9 cellular contexts compared by ENCODE assay signal in genomic region chr1:45009296-45009865, GRCh38. TPM values are rescaled to one million over a fixed set of nuclear protein-coding genes. Genes with fewer than 3 reads are reported as not detected.
A peak's percentile ranks its signal among the peaks of the same experiment; 100 is the strongest.
DNase-seq lines count a peak whose midpoint lies in the region; ATAC-seq lines count a peak whose summit lies in the region.
"Had no signal": no experiment of that assay in that cellular context is flagged by ENCODE, and none has a peak within 500 bp of the region (broad histone marks: within the 10 kb centered on the region; RNA-seq: fewer than 3 reads in every experiment).

No MANE protein-coding gene starts in this region.

- no peaks in the 10 kb centered on the region for H3K9me3 Mint-ChIP-seq in activated CD8-positive, alpha-beta memory T cell treated with anti-CD3 and anti-CD28 coated beads, Interleukin-2, amount 10 ng/mL, durations not matched to agents 7 days and 5 days (ENCODE audit: low read depth)
- H3K9me3 Mint-ChIP-seq in activated T-helper 2 cell treated with anti-CD3 and anti-CD28 coated beads, Interferon-gamma antibody, Interleukin-2, Interleukin-4, amounts not matched to agents 10 μg/mL and 5 μg/mL and 100 μg/mL, durations not matched to agents 14 hours and 24 hours and 36 hours, result no peaks in the 10 kb centered on the region
- no peaks in the 10 kb centered on the region for H3K9me3 Mint-ChIP-seq in immature natural killer cell
- H3K9me3 Mint-ChIP-seq in stimulated activated naive B cell treated with anti-CD40 and anti-IgM and Interleukin-4, amounts not matched to agents 10 μg/mL and 1 μg/mL and 100 μg/mL, for 72 hours, result no peaks in the 10 kb centered on the region

- H3K27me3 Mint-ChIP-seq in activated CD8-positive, alpha-beta memory T cell treated with anti-CD3 and anti-CD28 coated beads, Interleukin-2, amount 10 ng/mL, durations not matched to agents 7 days and 5 days, result no peaks in the 10 kb centered on the region
- H3K27me3 Mint-ChIP-seq in activated T-helper 2 cell treated with anti-CD3 and anti-CD28 coated beads, Interferon-gamma antibody, Interleukin-2, Interleukin-4, amounts not matched to agents 10 μg/mL and 5 μg/mL and 100 μg/mL, durations not matched to agents 14 hours and 24 hours and 36 hours (ENCODE audit: low read depth), result no peaks in the 10 kb centered on the region
- H3K27me3 Mint-ChIP-seq in immature natural killer cell (ENCODE audit: low read depth in 3 of 3), result peaks cover 2 to 3% (median 2%) of the 10 kb centered on the region in 3 donors
- H3K27me3 Mint-ChIP-seq in stimulated activated naive B cell treated with anti-CD40 and anti-IgM and Interleukin-4, amounts not matched to agents 10 μg/mL and 1 μg/mL and 100 μg/mL, for 72 hours, result no peaks in the 10 kb centered on the region

- DNase-seq in activated CD8-positive, alpha-beta memory T cell treated with anti-CD3 and anti-CD28 coated beads, Interleukin-2, amount 10 ng/mL, durations not matched to agents 7 days and 5 days, result peak; percentile 34
- no peak for DNase-seq in activated CD8-positive, alpha-beta memory T cell treated with anti-CD3 and anti-CD28 coated beads, Interleukin-2, amount 50 U/mL, for 4 hours
- no peak for DNase-seq in activated T-helper 2 cell treated with anti-CD3 and anti-CD28 coated beads, Interferon-gamma antibody, Interleukin-2, Interleukin-4, amounts not matched to agents 10 μg/mL and 5 μg/mL and 100 μg/mL, durations not matched to agents 14 hours and 24 hours and 36 hours (ENCODE audit: low spot score)
- DNase-seq in immature natural killer cell, result no peak
- no peak for DNase-seq in stimulated activated naive B cell treated with anti-CD40 and anti-IgM and Interleukin-4, amounts not matched to agents 10 μg/mL and 1 μg/mL and 100 μg/mL, for 72 hours
- DNase-seq in activated CD4-positive, CD25-positive, alpha-beta regulatory T cell treated with anti-CD3 and anti-CD28 coated beads, Interleukin-2, amount 50 U/mL, for 72 hours, result no peak
- DNase-seq: foreskin melanocyte had no signal

- ATAC-seq in activated CD8-positive, alpha-beta memory T cell treated with anti-CD3 and anti-CD28 coated beads, Interleukin-2, amount 10 ng/mL, durations not matched to agents 7 days and 5 days, result no peak
- ATAC-seq in stimulated activated naive B cell treated with anti-CD40 and anti-IgM and Interleukin-4, amounts not matched to agents 10 μg/mL and 1 μg/mL and 100 μg/mL, for 72 hours (replicated peaks), result no peak
- ATAC-seq in GM18858 (IDR thresholded peaks at IDR 0.05; ENCODE audit: unreplicated experiment) (no peak), esophagus mucosa (no peak)

- H3K36me3 Mint-ChIP-seq in activated CD8-positive, alpha-beta memory T cell treated with anti-CD3 and anti-CD28 coated beads, Interleukin-2, amount 10 ng/mL, durations not matched to agents 7 days and 5 days, result peaks cover 11% of the 10 kb centered on the region
- H3K36me3 Mint-ChIP-seq in activated T-helper 2 cell treated with anti-CD3 and anti-CD28 coated beads, Interferon-gamma antibody, Interleukin-2, Interleukin-4, amounts not matched to agents 10 μg/mL and 5 μg/mL and 100 μg/mL, durations not matched to agents 14 hours and 24 hours and 36 hours (ENCODE audit: low read depth), result peaks cover 39% of the 10 kb centered on the region
- H3K36me3 Mint-ChIP-seq in immature natural killer cell, result peaks cover 21 to 26% (median 23%) of the 10 kb centered on the region in 3 donors
- H3K36me3 Mint-ChIP-seq in stimulated activated naive B cell treated with anti-CD40 and anti-IgM and Interleukin-4, amounts not matched to agents 10 μg/mL and 1 μg/mL and 100 μg/mL, for 72 hours, result peaks cover 30 to 37% of the 10 kb centered on the region in 2 donors

- CTCF ChIA-PET in activated CD8-positive, alpha-beta memory T cell treated with anti-CD3 and anti-CD28 coated beads, Interleukin-2, amount 10 ng/mL, durations not matched to agents 7 days and 5 days (lab: Charles Lee), result interaction anchor here (0.5 to 13.4 kb wide), 8 partner anchors 10 to 1640 kb away, joined by 3 to 341 read pairs (median 16); partner anchors contain the start of genes RPS8 and TESK2

- intact Hi-C loops in activated T-helper 2 cell treated with anti-CD3 and anti-CD28 coated beads, Interferon-gamma antibody, Interleukin-2, Interleukin-4, amounts not matched to agents 10 μg/mL and 5 μg/mL and 100 μg/mL, durations not matched to agents 14 hours and 24 hours and 36 hours (cut with micrococcal nuclease), result no loop called here

- H3K4me1 Mint-ChIP-seq in activated CD8-positive, alpha-beta memory T cell treated with anti-CD3 and anti-CD28 coated beads, Interleukin-2, amount 10 ng/mL, durations not matched to agents 7 days and 5 days, result peaks cover 31% of the 10 kb centered on the region
- peaks cover 29% of the 10 kb centered on the region for H3K4me1 Mint-ChIP-seq in activated T-helper 2 cell treated with anti-CD3 and anti-CD28 coated beads, Interferon-gamma antibody, Interleukin-2, Interleukin-4, amounts not matched to agents 10 μg/mL and 5 μg/mL and 100 μg/mL, durations not matched to agents 14 hours and 24 hours and 36 hours (ENCODE audit: low read depth)
- peaks cover 42 to 57% of the 10 kb centered on the region in 2 donors for H3K4me1 Mint-ChIP-seq in immature natural killer cell
- peaks cover 37 to 51% of the 10 kb centered on the region in 2 donors for H3K4me1 Mint-ChIP-seq in stimulated activated naive B cell treated with anti-CD40 and anti-IgM and Interleukin-4, amounts not matched to agents 10 μg/mL and 1 μg/mL and 100 μg/mL, for 72 hours

- H3K27ac Mint-ChIP-seq in activated CD8-positive, alpha-beta memory T cell treated with anti-CD3 and anti-CD28 coated beads, Interleukin-2, amount 10 ng/mL, durations not matched to agents 7 days and 5 days, result no peak overlapping the region
- H3K27ac Mint-ChIP-seq in activated T-helper 2 cell treated with anti-CD3 and anti-CD28 coated beads, Interferon-gamma antibody, Interleukin-2, Interleukin-4, amounts not matched to agents 10 μg/mL and 5 μg/mL and 100 μg/mL, durations not matched to agents 14 hours and 24 hours and 36 hours, result no peak overlapping the region
- peak overlapping the region in 1 of 6 donors; percentile 58 for H3K27ac Mint-ChIP-seq in immature natural killer cell
- H3K27ac Mint-ChIP-seq in stimulated activated naive B cell treated with anti-CD40 and anti-IgM and Interleukin-4, amounts not matched to agents 10 μg/mL and 1 μg/mL and 100 μg/mL, for 72 hours, result peak overlapping the region; percentile 87

- H3K4me3 Mint-ChIP-seq in activated CD8-positive, alpha-beta memory T cell treated with anti-CD3 and anti-CD28 coated beads, Interleukin-2, amount 10 ng/mL, durations not matched to agents 7 days and 5 days, result peak overlapping the region; percentile 75
- H3K4me3 Mint-ChIP-seq in activated T-helper 2 cell treated with anti-CD3 and anti-CD28 coated beads, Interferon-gamma antibody, Interleukin-2, Interleukin-4, amounts not matched to agents 10 μg/mL and 5 μg/mL and 100 μg/mL, durations not matched to agents 14 hours and 24 hours and 36 hours (ENCODE audit: low read depth), result peak overlapping the region; percentile 78
- peak overlapping the region; percentile 77 to 96 (median 83) for H3K4me3 Mint-ChIP-seq in immature natural killer cell
- peak overlapping the region; percentile 79 to 97 for H3K4me3 Mint-ChIP-seq in stimulated activated naive B cell treated with anti-CD40 and anti-IgM and Interleukin-4, amounts not matched to agents 10 μg/mL and 1 μg/mL and 100 μg/mL, for 72 hours

RNA-seq across cellular contexts. Expression of gene HECTD3, which starts 1.7 kb away (rescaled TPM):
- 10 to 100 TPM; 31.5 to 32.6 TPM for total RNA-seq in activated CD8-positive, alpha-beta memory T cell treated with anti-CD3 and anti-CD28 coated beads, Interleukin-2, amount 10 ng/mL, durations not matched to agents 7 days and 5 days
- total RNA-seq in activated T-helper 2 cell treated with anti-CD3 and anti-CD28 coated beads, Interferon-gamma antibody, Interleukin-2, Interleukin-4, amounts not matched to agents 10 μg/mL and 5 μg/mL and 100 μg/mL, durations not matched to agents 14 hours and 24 hours and 36 hours, result 20.7 and 22.1 TPM in 2 replicates
- 10 to 100 TPM in 2 of 3 donors, 1 to 10 TPM in 1; 8.2 to 22.4 (median 17.5) TPM for polyA plus RNA-seq in immature natural killer cell
- 22.6 TPM for total RNA-seq in esophagus mucosa

RNA-seq across cellular contexts. Expression of gene UROD, which starts 2.7 kb away (rescaled TPM):
- total RNA-seq in activated CD8-positive, alpha-beta memory T cell treated with anti-CD3 and anti-CD28 coated beads, Interleukin-2, amount 10 ng/mL, durations not matched to agents 7 days and 5 days, result 10 to 100 TPM; 68.5 to 72.7 TPM
- total RNA-seq in activated T-helper 2 cell treated with anti-CD3 and anti-CD28 coated beads, Interferon-gamma antibody, Interleukin-2, Interleukin-4, amounts not matched to agents 10 μg/mL and 5 μg/mL and 100 μg/mL, durations not matched to agents 14 hours and 24 hours and 36 hours, result 84.8 and 85.9 TPM in 2 replicates
- polyA plus RNA-seq in immature natural killer cell, result 100 to 1,000 TPM in 2 of 3 donors, 10 to 100 TPM in 1; 67.6 to 110 (median 102) TPM
- 47.5 TPM for total RNA-seq in esophagus mucosa

RNA-seq across cellular contexts. Expression of gene EIF2B3, which starts 23.0 kb away (rescaled TPM):
- total RNA-seq in activated CD8-positive, alpha-beta memory T cell treated with anti-CD3 and anti-CD28 coated beads, Interleukin-2, amount 10 ng/mL, durations not matched to agents 7 days and 5 days, result 10 to 100 TPM; 26.5 to 33.3 TPM
- total RNA-seq in activated T-helper 2 cell treated with anti-CD3 and anti-CD28 coated beads, Interferon-gamma antibody, Interleukin-2, Interleukin-4, amounts not matched to agents 10 μg/mL and 5 μg/mL and 100 μg/mL, durations not matched to agents 14 hours and 24 hours and 36 hours, result 42.6 and 43.9 TPM in 2 replicates
- polyA plus RNA-seq in immature natural killer cell, result 10 to 100 TPM; 18.1 to 32.7 (median 24.4) TPM
- 22.0 TPM for total RNA-seq in esophagus mucosa
